ENCODE assay signal across 1 cellular context in genomic region chr4:125123710-125124109, GRCh38.
TF ChIP-seq lines count a peak whose summit lies in the region.

No MANE protein-coding gene starts in this region.

TF ChIP-seq in GM23338, 12 proteins besides CTCF, POLR2A, EP300 and RAD21 (continued from another document):
- no peak for TF ChIP-seq REST (IDR thresholded peaks at IDR 0.05; ENCODE audit: unreplicated experiment)
- TF ChIP-seq JUNB (IDR thresholded peaks at IDR 0.05; ENCODE audit: unreplicated experiment), result no peak
TF ChIP-seq in GM23338: peak in this region for 0.
